In the genomic region with DNA sequence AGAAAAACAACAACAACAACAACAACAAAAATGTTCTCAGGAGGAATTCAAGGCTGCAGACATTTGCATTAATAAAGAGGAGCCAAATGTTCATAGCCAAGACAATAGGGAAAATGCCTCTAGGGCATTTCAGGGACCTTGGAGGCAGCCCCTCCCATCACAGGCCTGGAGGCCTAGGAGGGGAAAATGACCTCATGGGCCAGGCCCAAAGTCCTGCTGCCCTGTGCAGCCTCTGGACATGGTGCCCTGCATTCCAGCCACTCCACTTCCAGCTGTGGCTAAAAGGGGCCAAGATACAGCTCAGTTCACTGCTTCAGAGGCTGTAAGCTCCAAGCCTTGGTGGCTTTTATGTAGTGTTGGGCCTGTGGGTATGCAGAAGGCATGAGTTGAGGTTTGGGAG, we compare ENCODE assay signal across 8 cellular contexts.
"Had no signal": no experiment of that assay in that cellular context is flagged by ENCODE, and none has a peak within 500 bp of the region (broad histone marks: within the 10 kb centered on the region; RNA-seq: fewer than 3 reads in every experiment).

No MANE protein-coding gene starts in this region.

- ATAC-seq: GM12878 had no signal

- DNase-seq: GDM1, GF-D8 had no signal

- H3K4me3 ChIP-seq: GM12878 had no signal

- FAIRE-seq: G401.6, GM12878, GM12891, GM12892, GM18507, GM19239 had no signal
